8 cellular contexts compared by ENCODE assay signal in genomic region chr1:37922767-37923550, GRCh38. TPM values are rescaled to one million over a fixed set of nuclear protein-coding genes. Genes with fewer than 3 reads are reported as not detected.
A peak's percentile ranks its signal among the peaks of the same experiment; 100 is the strongest.
DNase-seq lines count a peak whose midpoint lies in the region; ATAC-seq and TF ChIP-seq lines count a peak whose summit lies in the region.

No MANE protein-coding gene starts in this region.

- no peaks in the 10 kb centered on the region for H3K27me3 Mint-ChIP-seq in CD4-positive, alpha-beta T cell

- peaks cover 5% of the 10 kb centered on the region for H3K36me3 Mint-ChIP-seq in CD4-positive, alpha-beta T cell (ENCODE audit: low read depth)

- no peak for TF ChIP-seq CTCF in CD4-positive, alpha-beta T cell (IDR thresholded peaks at IDR 0.05)

- no peak for ATAC-seq in CD4-positive, alpha-beta T cell (ENCODE audit: poor library complexity)
- ATAC-seq in GM19324 (IDR thresholded peaks at IDR 0.05; ENCODE audit: low FRiP score, unreplicated experiment) (peak; percentile 42), GM18870 (IDR thresholded peaks at IDR 0.05; ENCODE audit: unreplicated experiment) (no peak)

- peaks cover 45% of the 10 kb centered on the region for H3K4me1 Mint-ChIP-seq in CD4-positive, alpha-beta T cell (ENCODE audit: low read depth)

- peak overlapping the region; percentile 5 for H3K27ac Mint-ChIP-seq in CD4-positive, alpha-beta T cell

- H3K27me3 ChIP-seq in CD4-positive, alpha-beta T cell (ENCODE audit: control insufficient read depth, insufficient read depth, low read length), result no peaks in the 10 kb centered on the region

- POLR2A ChIA-PET in CD4-positive, alpha-beta T cell (lab: Charles Lee), result interaction anchor here (0.6 kb wide), 1 partner anchor 443 kb away, joined by 3 read pairs; no protein-coding TSS in a partner anchor

- H3K27ac ChIP-seq in CD4-positive, alpha-beta T cell (ENCODE audit: low read depth, low read length), result no peak overlapping the region

- no peak overlapping the region for H3K4me3 Mint-ChIP-seq in CD4-positive, alpha-beta T cell

- no peaks in the 10 kb centered on the region for H3K9me3 ChIP-seq in CD4-positive, alpha-beta T cell (ENCODE audit: control insufficient read depth, low read length)

- no peaks in the 10 kb centered on the region for H3K9me3 Mint-ChIP-seq in CD4-positive, alpha-beta T cell

- no peak for DNase-seq in CD4-positive, alpha-beta T cell
- peak in 53 of 76 experiments; percentile 9 to 80 (median 47) for DNase-seq in HUDEP-2 (lab: John Stamatoyannopoulos, UW; ENCODE audit: unreplicated experiment in 76 of 76)
- DNase-seq in activated gamma-delta T cell treated with anti-CD3 and anti-CD28 coated beads, Interleukin-2, amount 50 U/mL, for 16 hours (ENCODE audit: low read depth), result peak; percentile 25
- no peak for DNase-seq in NCI-H1694 (lab: John Stamatoyannopoulos, UW)
- DNase-seq in DMS79 (lab: John Stamatoyannopoulos, UW), result no peak
- DNase-seq in NCI-H510A (lab: John Stamatoyannopoulos, UW), result no peak

- intact Hi-C loops in CD4-positive, alpha-beta T cell (cut with DNase I, micrococcal nuclease), result no loop called here

- CTCF ChIA-PET in CD4-positive, alpha-beta T cell (lab: Charles Lee), result no interaction called here

RNA-seq across cellular contexts. Expression of gene INPP5B, which starts 23.9 kb away (rescaled TPM):
- total RNA-seq in CD4-positive, alpha-beta T cell, result 10 to 100 TPM; 11.7 to 12.7 TPM

Comparison
In these comparisons a context has a peak if more than half of its experiments do, and no peak if none do; other contexts are left out.
1. DNase-seq: peak in HUDEP-2 (53 of 76) and activated gamma-delta T cell treated with anti-CD3 and anti-CD28 coated beads, Interleukin-2, amount 50 U/mL, for 16 hours (single experiment); none in CD4-positive, alpha-beta T cell (0 of 10), NCI-H1694 (single experiment), DMS79 (single experiment) and NCI-H510A (single experiment).